ENCODE assay signal across 8 cellular contexts in the genomic region with DNA sequence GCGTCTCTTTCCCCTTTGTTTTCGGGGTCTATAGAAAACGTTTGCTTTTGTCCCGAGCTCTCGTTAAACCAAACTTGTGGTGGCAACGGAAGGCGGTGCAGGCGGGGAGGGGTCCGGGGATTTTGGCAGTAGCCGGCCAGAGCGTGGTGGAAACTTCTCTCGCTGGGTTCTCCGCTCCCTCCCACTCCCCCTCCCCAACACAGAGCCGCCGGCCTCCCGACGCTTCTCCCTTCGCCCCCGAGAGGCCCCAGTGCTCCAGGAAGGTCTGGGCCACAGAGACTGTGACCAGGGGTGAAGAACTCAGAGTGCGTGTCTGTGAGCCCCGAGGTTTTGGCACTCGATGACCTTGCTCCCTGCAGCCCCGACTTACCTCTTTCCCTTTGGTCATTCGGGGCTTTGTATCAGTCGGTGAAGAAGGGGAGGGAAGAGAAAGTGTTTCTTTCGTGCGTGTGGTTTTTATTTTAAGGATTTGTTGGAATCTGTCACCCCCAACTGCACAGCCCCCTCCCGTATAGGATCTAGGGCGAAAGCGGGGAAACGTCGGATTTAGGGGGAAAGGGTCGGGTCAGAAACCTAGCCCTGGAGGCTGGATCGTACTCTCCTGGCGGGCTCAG. TPM values are rescaled to one million over a fixed set of nuclear protein-coding genes. Genes with fewer than 3 reads are reported as not detected.
DNase-seq lines count a peak whose midpoint lies in the region; ATAC-seq, FAIRE-seq and TF ChIP-seq lines count a peak whose summit lies in the region.

No MANE protein-coding gene starts in this region.

- CTCF ChIA-PET in endothelial cell of umbilical vein (lab: Charles Lee): interaction anchor here (1.0 to 2.1 kb wide), 2 partner anchors 8 to 161 kb away, joined by 3 to 6 read pairs; no protein-coding TSS in a partner anchor

- H3K79me2 ChIP-seq in OCI-LY1 (ENCODE audit: insufficient read depth, low read length) (no peaks in the 10 kb centered on the region), endothelial cell of umbilical vein (ENCODE audit: control insufficient read depth, insufficient read depth, low read length) (no peaks in the 10 kb centered on the region)

- H4K20me1 ChIP-seq in OCI-LY1 (ENCODE audit: insufficient read depth, low read length) (no peaks in the 10 kb centered on the region), endothelial cell of umbilical vein (replicated peaks; ENCODE audit: control insufficient read depth, extremely low read depth, insufficient read depth, low read length) (no peaks in the 10 kb centered on the region)

- no peak for FAIRE-seq in endothelial cell of umbilical vein (lab: Jason Lieb, UNC)

- H3K9me3 ChIP-seq in ES-I3 (ENCODE audit: control insufficient read depth, insufficient read depth, low read length) (no peaks in the 10 kb centered on the region), OCI-LY1 (ENCODE audit: low read length) (no peaks in the 10 kb centered on the region), endothelial cell of umbilical vein (replicated peaks; ENCODE audit: control insufficient read depth, insufficient read depth, low read length) (no peaks in the 10 kb centered on the region), prostate gland (no peaks in the 10 kb centered on the region)

- intact Hi-C loops in endothelial cell of umbilical vein (cut with micrococcal nuclease) (loop anchor here (1.0 to 5.0 kb wide), 5 partner anchors 10 to 349 kb away; no protein-coding TSS in a partner anchor), prostate gland (cut with DNase I) (loop anchor here (5.0 to 10.0 kb wide), 2 partner anchors 46 to 292 kb away; no protein-coding TSS in a partner anchor)

- H3K9ac ChIP-seq in ES-I3 (ENCODE audit: low read depth, low read length) (peak overlapping the region; percentile 42), OCI-LY1 (ENCODE audit: low read length) (peak overlapping the region; percentile 76), endothelial cell of umbilical vein (replicated peaks; ENCODE audit: extremely low read depth, insufficient read depth, low read length) (no peak overlapping the region)

- ATAC-seq in GM21447 (IDR thresholded peaks at IDR 0.05; ENCODE audit: unreplicated experiment): no peak

- H3K4me1 ChIP-seq in ES-I3 (ENCODE audit: insufficient read depth, low read length): 0 out of 2 replicates have a peak, but pooled peaks cover 2% of the 10 kb centered on the region
- H3K4me1 ChIP-seq in OCI-LY1 (ENCODE audit: insufficient read depth, low read length, severe bottlenecking): peaks cover 53% of the 10 kb centered on the region
- peaks cover 13% of the 10 kb centered on the region for H3K4me1 ChIP-seq in endothelial cell of umbilical vein (ENCODE audit: control insufficient read depth, extremely low read depth, insufficient read depth, low read length)
- no peaks in the 10 kb centered on the region for H3K4me1 ChIP-seq in prostate gland (replicated peaks)

- H3K4me3 ChIP-seq in OCI-LY1 (ENCODE audit: low read depth, low read length, poor library complexity, severe bottlenecking): peak overlapping the region; percentile 64
- H3K4me3 ChIP-seq in endothelial cell of umbilical vein (replicated peaks in 1 of 3; ENCODE audit: insufficient read depth in 1 of 3, low read depth in 1 of 3, low read length in 3 of 3): peak overlapping the region in 1 of 3 experiments; percentile 40
- peak overlapping the region; percentile 34 to 42 for H3K4me3 ChIP-seq in prostate gland

- POLR2A ChIA-PET in endothelial cell of umbilical vein (lab: Charles Lee): no interaction called here

- H2AFZ ChIP-seq in OCI-LY1 (ENCODE audit: low read length) (no peak overlapping the region), endothelial cell of umbilical vein (ENCODE audit: low read depth, low read length) (no peak overlapping the region)

- H3F3A ChIP-seq in OCI-LY1 (ENCODE audit: insufficient read depth, low read length): no peaks in the 10 kb centered on the region

- H3K9me1 ChIP-seq in endothelial cell of umbilical vein (replicated peaks; ENCODE audit: control insufficient read depth, extremely low read depth, insufficient read depth, low read length): no peaks in the 10 kb centered on the region

- H3K27ac ChIP-seq in OCI-LY1 (ENCODE audit: low read depth, low read length, poor library complexity, severe bottlenecking) (peak overlapping the region; percentile 99), endothelial cell of umbilical vein (ENCODE audit: insufficient read depth, low read depth, low read length) (peak overlapping the region; percentile 31), prostate gland (peak overlapping the region; percentile 81 to 95)

- WGBS in prostate gland: 3% methylated on average over 29 of the region's 35 CpGs

- TF ChIP-seq CTCF in OCI-LY1 (IDR thresholded peaks at IDR 0.05; ENCODE audit: low read length): no peak
- no peak for TF ChIP-seq CTCF in endothelial cell of umbilical vein (IDR thresholded peaks at IDR 0.05; ENCODE audit: extremely low read depth in 1 of 2, insufficient read depth in 1 of 2, low read depth in 1 of 2, low read length in 2 of 2)
- no peak for TF ChIP-seq CTCF in prostate gland (IDR thresholded peaks at IDR 0.05)

- H3K4me2 ChIP-seq in OCI-LY1 (ENCODE audit: low read length) (peak overlapping the region; percentile 55), endothelial cell of umbilical vein (ENCODE audit: insufficient read depth, low read length) (peak overlapping the region; percentile 47)

- no peaks in the 10 kb centered on the region for H3K36me3 ChIP-seq in ES-I3 (ENCODE audit: insufficient read depth, low read length)
- H3K36me3 ChIP-seq in OCI-LY1 (ENCODE audit: insufficient read depth, low read length): no peaks in the 10 kb centered on the region
- no peaks in the 10 kb centered on the region for H3K36me3 ChIP-seq in endothelial cell of umbilical vein (ENCODE audit: control insufficient read depth in 2 of 2, extremely low read depth in 1 of 2, insufficient read depth in 2 of 2, low read length in 2 of 2)
- no peaks in the 10 kb centered on the region for H3K36me3 ChIP-seq in prostate gland

- H3K27me3 ChIP-seq in OCI-LY1 (ENCODE audit: insufficient read depth, low read length) (no peaks in the 10 kb centered on the region), endothelial cell of umbilical vein (ENCODE audit: control insufficient read depth in 2 of 2, insufficient read depth in 2 of 2, low read length in 2 of 2) (no peaks in the 10 kb centered on the region), prostate gland (replicated peaks; ENCODE audit: insufficient read depth) (no peaks in the 10 kb centered on the region)

- no TSS peak for BruUV-seq in endothelial cell of umbilical vein (replicated peaks; lab: Mats Ljungman, UMichigan)

- no peak for DNase-seq in endothelial cell of umbilical vein (ENCODE audit: low read depth, low spot score)
- no peak for DNase-seq in prostate gland (ENCODE audit: low spot score)
- no peak for DNase-seq in NCI-H748 (lab: John Stamatoyannopoulos, UW; ENCODE audit: unreplicated experiment)
- DNase-seq in T1000 (lab: John Stamatoyannopoulos, UW): no peak
- DNase-seq in cerebellar nuclear complex (lab: John Stamatoyannopoulos, UW): no peak

- no peaks in the 10 kb centered on the region for H3K9me2 ChIP-seq in OCI-LY1 (ENCODE audit: low read depth, low read length)

- dilution Hi-C loops in endothelial cell of umbilical vein (cut with MboI; ENCODE audit: extremely low pct_ligation_motif_present, low sequenced_read_pairs): no loop called here

- no peak for TF ChIP-seq POLR2A in endothelial cell of umbilical vein (IDR thresholded peaks at IDR 0.05; ENCODE audit: low read depth, low read length)
- TF ChIP-seq POLR2A in prostate gland (IDR thresholded peaks at IDR 0.05): no peak

TF ChIP-seq in endothelial cell of umbilical vein, 7 proteins besides CTCF, POLR2A, EP300 and RAD21:
- TF ChIP-seq JUN (IDR thresholded peaks at IDR 0.05; ENCODE audit: borderline replicate concordance, insufficient read depth, insufficient read length, low read depth) (no peak), FOS (IDR thresholded peaks at IDR 0.05; ENCODE audit: borderline replicate concordance, insufficient read depth, low read length) (no peak)

RNA-seq across cellular contexts. Expression of a gene that starts 9.0 kb away (rescaled TPM):
- total RNA-seq in endothelial cell of umbilical vein: 23.9 and 24.2 TPM in 2 replicates
- polyA plus RNA-seq in endothelial cell of umbilical vein: 10.1 and 11.9 TPM in 2 replicates
- polyA plus RNA-seq in endothelial cell of umbilical vein (2011; cell fraction: cytosol; rRNA removed): 11.0 and 11.3 TPM in 2 replicates
- polyA plus RNA-seq in endothelial cell of umbilical vein (2011; cell fraction: nucleus; rRNA removed): 15.7 and 18.2 TPM in 2 replicates
- 19.4 and 20.9 TPM in 2 replicates for polyA plus RNA-seq in endothelial cell of umbilical vein (2012)
- polyA minus RNA-seq in endothelial cell of umbilical vein: 17.8 and 20.6 TPM in 2 replicates
- 25.7 TPM for polyA minus RNA-seq in endothelial cell of umbilical vein (2011; cell fraction: cytosol; rRNA and poly(A)+ RNA removed)
- polyA minus RNA-seq in endothelial cell of umbilical vein (2011; cell fraction: nucleus; rRNA and poly(A)+ RNA removed): 12.8 and 13.3 TPM in 2 replicates
- total RNA-seq in prostate gland: 10 to 100 TPM; 56.2 to 70.8 TPM

Comparison
In these comparisons a context has a peak if more than half of its experiments do, and no peak if none do; other contexts are left out.
1. H3K27ac ChIP-seq: peak in every context shown above with its lines; median percentile 99 in OCI-LY1; 88 in prostate gland; 31 in endothelial cell of umbilical vein.